In genomic region chr17:2058521-2059124, GRCh38 we compare ENCODE assay signal across 2 cellular contexts.
TF ChIP-seq lines count a peak whose summit lies in the region.

No MANE protein-coding gene starts in this region.

TF ChIP-seq in GM12891, 5 proteins besides CTCF, POLR2A, EP300 and RAD21:
- TF ChIP-seq POLR2AphosphoS5 (IDR thresholded peaks at IDR 0.05; ENCODE audit: low read depth, low read length) = peak; percentile 33
- no peak for TF ChIP-seq SPI1 (IDR thresholded peaks at IDR 0.05; ENCODE audit: low read depth, low read length)
- no peak for TF ChIP-seq TAF1 (IDR thresholded peaks at IDR 0.05; ENCODE audit: low read depth, low read length)
- TF ChIP-seq PAX5 (IDR thresholded peaks at IDR 0.05; ENCODE audit: insufficient read depth, low read length, severe bottlenecking) = no peak
- TF ChIP-seq POU2F2 (IDR thresholded peaks at IDR 0.05; ENCODE audit: low read depth, low read length) = peak; percentile 60

TF ChIP-seq in GM12878, 131 proteins besides CTCF, POLR2A, EP300 and RAD21:
- TF ChIP-seq ZSCAN29 (IDR thresholded peaks at IDR 0.05) (0 out of 2 replicates have a peak, but pooled peaks have one; percentile 19), BCLAF1 (IDR thresholded peaks at IDR 0.05) (0 out of 2 replicates have a peak, but pooled peaks have one; percentile 3), HCFC1 (IDR thresholded peaks at IDR 0.05; ENCODE audit: low read length) (peak; percentile 33), POU2F2 (IDR thresholded peaks at IDR 0.05; ENCODE audit: borderline replicate concordance, low read depth, low read length) (peak; percentile 14; the same call in 1 of the 3 replicates), ZNF687 (IDR thresholded peaks at IDR 0.05) (peak; percentile 76), REST (IDR thresholded peaks at IDR 0.05; ENCODE audit: low read depth, low read length) (0 out of 2 replicates have a peak, but pooled peaks have one; percentile 16), YY1 (IDR thresholded peaks at IDR 0.05; ENCODE audit: low read depth, low read length) (peak; percentile 71), NFXL1 (IDR thresholded peaks at IDR 0.05; ENCODE audit: borderline replicate concordance) (no peak), BRCA1 (IDR thresholded peaks at IDR 0.05; ENCODE audit: low read depth, low read length) (no peak), SMARCA5 (IDR thresholded peaks at IDR 0.05) (peak; percentile 97), SREBF2 (IDR thresholded peaks at IDR 0.05; ENCODE audit: low read length) (no peak), PBX3 (IDR thresholded peaks at IDR 0.05; ENCODE audit: insufficient replicate concordance, low read depth, low read length) (peak; percentile 4), DPF2 (IDR thresholded peaks at IDR 0.05) (0 out of 2 replicates have a peak, but pooled peaks have one; percentile 65), GATAD2B (conservative IDR thresholded peaks at IDR 0.05; ENCODE audit: low read depth) (peak; percentile 76), LARP7 (IDR thresholded peaks at IDR 0.05) (peak; percentile 83), MEF2B (IDR thresholded peaks at IDR 0.05; ENCODE audit: partially characterized antibody, poor library complexity, severe bottlenecking) (peak; percentile 45), EGR1 (IDR thresholded peaks at IDR 0.05; ENCODE audit: borderline replicate concordance in 1 of 2, low read depth in 2 of 2, low read length in 2 of 2) (0 out of 3 replicates have a peak, but pooled peaks of 1 of the 2 experiments have one; percentile 27), STAT1 (conservative IDR thresholded peaks at IDR 0.05) (0 out of 2 replicates have a peak, but pooled peaks have one; percentile 38), CHD2 (IDR thresholded peaks at IDR 0.05; ENCODE audit: borderline replicate concordance, low read depth, low read length) (0 out of 2 replicates have a peak, but pooled peaks have one; percentile 17), POLR2AphosphoS2 (IDR thresholded peaks at IDR 0.05; ENCODE audit: low read depth, low read length) (peak; percentile 42; the same call in 1 of the 2 replicates), POLR2AphosphoS5 (IDR thresholded peaks at IDR 0.05; ENCODE audit: low read length) (peak; percentile 61; the same call in 1 of the 2 replicates), TBL1XR1 (IDR thresholded peaks at IDR 0.05; ENCODE audit: low read depth, low read length) (peak; percentile 42; the same call in 1 of the 2 replicates), NFYA (IDR thresholded peaks at IDR 0.05; ENCODE audit: borderline replicate concordance, low read depth, low read length) (no peak), TARDBP (IDR thresholded peaks at IDR 0.05; ENCODE audit: borderline replicate concordance) (no peak), EZH2 (IDR thresholded peaks at IDR 0.05; ENCODE audit: borderline replicate concordance, control insufficient read depth, low read depth, low read length) (no peak), SIN3A (IDR thresholded peaks at IDR 0.05; ENCODE audit: low read depth, low read length) (peak; percentile 28; the same call in 1 of the 2 replicates), NKRF (conservative IDR thresholded peaks at IDR 0.05) (peak; percentile 68; the same call in 1 of the 2 replicates), CBFB (IDR thresholded peaks at IDR 0.05; ENCODE audit: low read depth) (0 out of 2 replicates have a peak, but pooled peaks have one; percentile 41), MTA3 (IDR thresholded peaks at IDR 0.05; ENCODE audit: borderline replicate concordance, low read length) (no peak), IKZF1 (conservative IDR thresholded peaks at IDR 0.05) (peak; percentile 77), SMC3 (IDR thresholded peaks at IDR 0.05; ENCODE audit: borderline replicate concordance, low read length) (peak; percentile 68; the same call in 1 of the 2 replicates), SUPT20H (IDR thresholded peaks at IDR 0.05; ENCODE audit: borderline replicate concordance, control insufficient read depth, low read depth, low read length) (no peak), CBX5 (IDR thresholded peaks at IDR 0.05; ENCODE audit: low read depth) (no peak), NR2F1 (conservative IDR thresholded peaks at IDR 0.05) (peak; percentile 67), BACH1 (IDR thresholded peaks at IDR 0.05; ENCODE audit: borderline replicate concordance) (peak; percentile 60; the same call in 1 of the 2 replicates)
